In the genomic region with DNA sequence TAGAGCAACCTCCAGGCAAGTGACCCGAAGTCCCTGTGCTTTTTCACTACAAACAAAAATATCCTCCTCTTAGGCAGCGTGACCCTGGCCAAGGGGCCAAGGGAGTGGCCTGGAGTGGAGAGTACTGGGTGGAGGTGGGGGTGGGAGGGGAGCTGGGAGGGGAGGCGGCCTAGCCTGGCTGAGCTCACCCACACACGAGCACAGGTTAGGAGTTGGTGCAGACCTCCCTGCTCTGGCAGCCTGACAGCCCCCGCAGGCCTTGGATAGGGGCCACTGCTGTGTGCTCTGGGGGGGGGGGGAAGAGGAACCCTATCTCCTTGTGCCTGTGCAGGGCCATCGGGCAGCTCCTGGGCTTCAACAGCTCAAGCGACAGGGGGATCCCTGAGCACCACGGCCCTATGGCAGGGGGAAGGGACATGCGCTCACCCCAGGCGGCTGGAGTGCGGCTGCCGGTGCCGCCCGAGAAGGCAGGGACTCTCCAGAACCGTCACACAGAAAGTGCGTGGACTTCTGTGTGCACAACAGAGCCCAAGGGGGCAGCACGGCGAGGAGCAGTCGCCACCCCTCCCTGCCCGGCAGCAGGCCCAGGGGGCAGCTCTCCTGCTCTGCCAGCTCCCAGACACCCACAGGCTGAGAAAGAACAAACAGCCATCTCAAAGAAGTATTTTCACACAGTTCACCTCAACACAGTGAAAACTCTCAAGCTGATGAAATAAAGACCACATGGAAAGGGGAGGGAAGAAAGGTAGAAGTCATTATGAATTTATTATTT, we compare ENCODE assay signal across 8 cellular contexts. TPM values are rescaled to one million over a fixed set of nuclear protein-coding genes. Genes with fewer than 3 reads are reported as not detected.
DNase-seq lines count a peak whose midpoint lies in the region; ATAC-seq lines count a peak whose summit lies in the region.

No MANE protein-coding gene starts in this region.

- no peaks in the 10 kb centered on the region for H3K9me3 Mint-ChIP-seq in activated T-helper 2 cell treated with anti-CD3 and anti-CD28 coated beads, Interferon-gamma antibody, Interleukin-2, Interleukin-4, amounts not matched to agents 10 μg/mL and 5 μg/mL and 100 μg/mL, durations not matched to agents 14 hours and 24 hours and 36 hours
- H3K9me3 Mint-ChIP-seq in immature natural killer cell: no peaks in the 10 kb centered on the region
- no peaks in the 10 kb centered on the region for H3K9me3 Mint-ChIP-seq in stimulated activated naive CD8-positive, alpha-beta T cell treated with anti-CD3 and anti-CD28 coated beads, Interleukin-15, Interleukin-2, amounts not matched to agents 100 ng/mL and 50 ng/mL, for 24 hours

- H3K27me3 Mint-ChIP-seq in activated T-helper 2 cell treated with anti-CD3 and anti-CD28 coated beads, Interferon-gamma antibody, Interleukin-2, Interleukin-4, amounts not matched to agents 10 μg/mL and 5 μg/mL and 100 μg/mL, durations not matched to agents 14 hours and 24 hours and 36 hours (ENCODE audit: low read depth): no peaks in the 10 kb centered on the region
- H3K27me3 Mint-ChIP-seq in immature natural killer cell (ENCODE audit: low read depth in 3 of 3): peaks cover 15 to 83% (median 74%) of the 10 kb centered on the region in 3 donors
- H3K27me3 Mint-ChIP-seq in stimulated activated naive CD8-positive, alpha-beta T cell treated with anti-CD3 and anti-CD28 coated beads, Interleukin-15, Interleukin-2, amounts not matched to agents 100 ng/mL and 50 ng/mL, for 24 hours: no peaks in the 10 kb centered on the region

- H3K9ac ChIP-seq in GM23248: peak overlapping the region; percentile 45; the same call in 1 of the 2 replicates

- H2AFZ ChIP-seq in GM23248: no peak overlapping the region

- no peak for DNase-seq in GM23248
- no peak for DNase-seq in activated T-helper 2 cell treated with anti-CD3 and anti-CD28 coated beads, Interferon-gamma antibody, Interleukin-2, Interleukin-4, amounts not matched to agents 10 μg/mL and 5 μg/mL and 100 μg/mL, durations not matched to agents 14 hours and 24 hours and 36 hours (ENCODE audit: low spot score)
- DNase-seq in immature natural killer cell: no peak
- no peak for DNase-seq in NCI-H1105 treated with DMSO at 0.1 percent for 48 hours (lab: John Stamatoyannopoulos, UW)
- DNase-seq in NCI-H524 treated with DMSO at 0.1 percent for 48 hours (lab: John Stamatoyannopoulos, UW): no peak

- H3K9me2 ChIP-seq in GM23248 (ENCODE audit: insufficient read depth): no peaks in the 10 kb centered on the region

- H3K36me3 Mint-ChIP-seq in activated T-helper 2 cell treated with anti-CD3 and anti-CD28 coated beads, Interferon-gamma antibody, Interleukin-2, Interleukin-4, amounts not matched to agents 10 μg/mL and 5 μg/mL and 100 μg/mL, durations not matched to agents 14 hours and 24 hours and 36 hours (ENCODE audit: low read depth): peaks cover 63% of the 10 kb centered on the region
- peaks cover 14 to 24% (median 16%) of the 10 kb centered on the region in 3 donors for H3K36me3 Mint-ChIP-seq in immature natural killer cell
- H3K36me3 Mint-ChIP-seq in stimulated activated naive CD8-positive, alpha-beta T cell treated with anti-CD3 and anti-CD28 coated beads, Interleukin-15, Interleukin-2, amounts not matched to agents 100 ng/mL and 50 ng/mL, for 24 hours (ENCODE audit: low read depth): peaks cover 38% of the 10 kb centered on the region

- H3K4me1 Mint-ChIP-seq in activated T-helper 2 cell treated with anti-CD3 and anti-CD28 coated beads, Interferon-gamma antibody, Interleukin-2, Interleukin-4, amounts not matched to agents 10 μg/mL and 5 μg/mL and 100 μg/mL, durations not matched to agents 14 hours and 24 hours and 36 hours (ENCODE audit: low read depth): peaks cover 17% of the 10 kb centered on the region
- H3K4me1 Mint-ChIP-seq in immature natural killer cell: peaks cover 63 to 72% of the 10 kb centered on the region in 2 donors
- peaks cover 60% of the 10 kb centered on the region for H3K4me1 Mint-ChIP-seq in stimulated activated naive CD8-positive, alpha-beta T cell treated with anti-CD3 and anti-CD28 coated beads, Interleukin-15, Interleukin-2, amounts not matched to agents 100 ng/mL and 50 ng/mL, for 24 hours (ENCODE audit: low read depth)

- H3K4me2 ChIP-seq in GM23248 (ENCODE audit: unreplicated experiment): no peak overlapping the region

- H3K27me3 ChIP-seq in GM23248 (replicated peaks; ENCODE audit: insufficient read depth): no peaks in the 10 kb centered on the region

- H3K27ac ChIP-seq in GM23248: peak overlapping the region; percentile 79

- peak overlapping the region; percentile 70 for H3K27ac Mint-ChIP-seq in activated T-helper 2 cell treated with anti-CD3 and anti-CD28 coated beads, Interferon-gamma antibody, Interleukin-2, Interleukin-4, amounts not matched to agents 10 μg/mL and 5 μg/mL and 100 μg/mL, durations not matched to agents 14 hours and 24 hours and 36 hours
- H3K27ac Mint-ChIP-seq in immature natural killer cell: peak overlapping the region; percentile 72 to 88 (median 81)
- H3K27ac Mint-ChIP-seq in stimulated activated naive CD8-positive, alpha-beta T cell treated with anti-CD3 and anti-CD28 coated beads, Interleukin-15, Interleukin-2, amounts not matched to agents 100 ng/mL and 50 ng/mL, for 24 hours: peak overlapping the region; percentile 74

- in situ Hi-C loops in GM23248 (cut with MboI): no loop called here

- H3K4me1 ChIP-seq in GM23248 (ENCODE audit: insufficient read depth): peaks cover 51% of the 10 kb centered on the region

- H3K9me3 ChIP-seq in GM23248 (ENCODE audit: low read depth): no peaks in the 10 kb centered on the region

- peaks cover 63% of the 10 kb centered on the region for H3F3A ChIP-seq in GM23248 (ENCODE audit: insufficient read depth)

- H3K79me2 ChIP-seq in GM23248 (ENCODE audit: insufficient read depth): peaks cover 38% of the 10 kb centered on the region

- no peak for ATAC-seq in HG03139 (IDR thresholded peaks at IDR 0.05; ENCODE audit: unreplicated experiment)
- no peak for ATAC-seq in HG03135 (IDR thresholded peaks at IDR 0.05; ENCODE audit: unreplicated experiment)

- H3K4me3 Mint-ChIP-seq in activated T-helper 2 cell treated with anti-CD3 and anti-CD28 coated beads, Interferon-gamma antibody, Interleukin-2, Interleukin-4, amounts not matched to agents 10 μg/mL and 5 μg/mL and 100 μg/mL, durations not matched to agents 14 hours and 24 hours and 36 hours (ENCODE audit: low read depth): no peak overlapping the region
- peak overlapping the region in 3 of 5 donors; percentile 25 to 58 (median 36) for H3K4me3 Mint-ChIP-seq in immature natural killer cell
- no peak overlapping the region for H3K4me3 Mint-ChIP-seq in stimulated activated naive CD8-positive, alpha-beta T cell treated with anti-CD3 and anti-CD28 coated beads, Interleukin-15, Interleukin-2, amounts not matched to agents 100 ng/mL and 50 ng/mL, for 24 hours

- no peak overlapping the region for H3K4me3 ChIP-seq in GM23248

- intact Hi-C loops in activated T-helper 2 cell treated with anti-CD3 and anti-CD28 coated beads, Interferon-gamma antibody, Interleukin-2, Interleukin-4, amounts not matched to agents 10 μg/mL and 5 μg/mL and 100 μg/mL, durations not matched to agents 14 hours and 24 hours and 36 hours (cut with micrococcal nuclease): loop anchor here (5.0 kb wide), 1 partner anchor 80 kb away; no protein-coding TSS in a partner anchor

- 49 to 59% methylated on average over 16 to 20 of the region's 20 CpGs for whole genome bisulfite sequencing in GM23248 (ENCODE audit: low coverage in 1 of 2, low lambda C conversion rate in 2 of 2, missing lambda C conversion rate in 2 of 2), 2 experiments

- H4K20me1 ChIP-seq in GM23248 (ENCODE audit: insufficient read depth): peaks cover 6% of the 10 kb centered on the region; the same call in 1 of the 2 replicates

- H3K36me3 ChIP-seq in GM23248 (ENCODE audit: low read depth): peaks cover 7% of the 10 kb centered on the region; the same call in 1 of the 2 replicates

RNA-seq across cellular contexts. Expression of gene SLC16A3, which starts 13.3 kb away (rescaled TPM):
- total RNA-seq in GM23248 (2014; rRNA removed; shearing (Covaris generic)): 550 and 595 TPM in 2 replicates
- 95.5 and 97.7 TPM in 2 replicates for polyA plus RNA-seq in GM23248 (2016; fragmentation: Nextera tagmentation; extraction: Ambion mirVana)
- 187 and 200 TPM in 2 replicates for total RNA-seq in activated T-helper 2 cell treated with anti-CD3 and anti-CD28 coated beads, Interferon-gamma antibody, Interleukin-2, Interleukin-4, amounts not matched to agents 10 μg/mL and 5 μg/mL and 100 μg/mL, durations not matched to agents 14 hours and 24 hours and 36 hours
- 10 to 100 TPM in 1 of 3 donors, 1 to 10 TPM in 2; 5.8 to 12.2 (median 6.8) TPM for polyA plus RNA-seq in immature natural killer cell

RNA-seq across cellular contexts. Expression of gene CCDC57, which starts 29.5 kb away (rescaled TPM):
- 12.3 and 15.3 TPM in 2 replicates for total RNA-seq in GM23248 (2014; rRNA removed; shearing (Covaris generic))
- polyA plus RNA-seq in GM23248 (2016; fragmentation: Nextera tagmentation; extraction: Ambion mirVana): 6.2 and 10.6 TPM in 2 replicates
- total RNA-seq in activated T-helper 2 cell treated with anti-CD3 and anti-CD28 coated beads, Interferon-gamma antibody, Interleukin-2, Interleukin-4, amounts not matched to agents 10 μg/mL and 5 μg/mL and 100 μg/mL, durations not matched to agents 14 hours and 24 hours and 36 hours: 51.7 and 53.1 TPM in 2 replicates
- polyA plus RNA-seq in immature natural killer cell: 10 to 100 TPM; 27.7 to 65.8 (median 28.8) TPM

RNA-seq across cellular contexts. Expression of gene CSNK1D, which starts 31.4 kb away (rescaled TPM):
- total RNA-seq in GM23248 (2014; rRNA removed; shearing (Covaris generic)): 24.5 and 35.1 TPM in 2 replicates
- polyA plus RNA-seq in GM23248 (2016; fragmentation: Nextera tagmentation; extraction: Ambion mirVana): 102 and 114 TPM in 2 replicates
- total RNA-seq in activated T-helper 2 cell treated with anti-CD3 and anti-CD28 coated beads, Interferon-gamma antibody, Interleukin-2, Interleukin-4, amounts not matched to agents 10 μg/mL and 5 μg/mL and 100 μg/mL, durations not matched to agents 14 hours and 24 hours and 36 hours: 139 and 151 TPM in 2 replicates
- polyA plus RNA-seq in immature natural killer cell: 100 to 1,000 TPM in 1 of 3 donors, 10 to 100 TPM in 2; 48.9 to 130 (median 55.9) TPM

Comparison
In these comparisons a context has a peak if more than half of its experiments do, and no peak if none do; other contexts are left out.
1. H3K4me3 Mint-ChIP-seq: peak in immature natural killer cell (3 of 5); none in activated T-helper 2 cell treated with anti-CD3 and anti-CD28 coated beads, Interferon-gamma antibody, Interleukin-2, Interleukin-4, amounts not matched to agents 10 μg/mL and 5 μg/mL and 100 μg/mL, durations not matched to agents 14 hours and 24 hours and 36 hours (single experiment) and stimulated activated naive CD8-positive, alpha-beta T cell treated with anti-CD3 and anti-CD28 coated beads, Interleukin-15, Interleukin-2, amounts not matched to agents 100 ng/mL and 50 ng/mL, for 24 hours (single experiment).
2. Peak in every context shown above with its lines, with median percentiles within 50 percentile points of each other: H3K27ac Mint-ChIP-seq.